Comparison of ENCODE assay signal across 8 cellular contexts in the genomic region with DNA sequence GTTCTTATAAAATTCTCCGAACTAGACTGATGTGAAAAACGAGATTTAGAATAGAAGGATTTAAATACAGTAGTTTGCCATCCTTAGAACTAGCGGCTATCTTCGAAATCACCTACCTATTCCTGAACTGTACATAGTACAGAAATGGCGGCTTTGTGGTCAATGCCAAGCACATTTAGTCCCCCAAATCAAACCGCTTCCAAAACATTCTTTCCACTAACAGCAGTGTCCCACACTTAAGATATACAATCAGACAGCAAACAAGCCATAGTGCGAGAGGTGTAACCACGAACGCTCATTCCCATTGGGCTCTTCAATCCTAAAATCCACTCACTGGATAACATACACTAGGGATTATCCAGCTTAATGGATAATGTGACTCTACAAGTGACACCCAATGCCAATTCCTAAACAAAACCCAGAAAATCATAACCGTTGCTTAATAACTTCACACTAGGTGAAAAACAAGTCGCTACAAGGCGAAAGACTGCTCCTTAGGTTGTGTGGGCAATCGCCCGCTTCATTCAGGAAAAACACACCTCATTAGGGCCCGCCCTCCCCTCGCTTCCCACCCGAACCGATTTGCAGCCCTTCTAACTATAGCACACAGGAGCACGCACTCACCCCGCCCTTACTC. TPM values are rescaled to one million over a fixed set of nuclear protein-coding genes. Genes with fewer than 3 reads are reported as not detected.
DNase-seq lines count a peak whose midpoint lies in the region; ATAC-seq lines count a peak whose summit lies in the region.

No MANE protein-coding gene starts in this region.

- H3K9me3 Mint-ChIP-seq in CD8-positive, alpha-beta memory T cell, result no peaks in the 10 kb centered on the region
- H3K9me3 Mint-ChIP-seq in activated CD4-positive, alpha-beta memory T cell treated with anti-CD3 and anti-CD28 coated beads, Interleukin-2, amount 10 ng/mL, durations not matched to agents 7 days and 5 days, result no peaks in the 10 kb centered on the region

- H3K36me3 ChIP-seq in CD8-positive, alpha-beta memory T cell (ENCODE audit: insufficient read depth, low read length), result no peaks in the 10 kb centered on the region

- H3K9me3 ChIP-seq in CD8-positive, alpha-beta memory T cell (ENCODE audit: low read length), result no peaks in the 10 kb centered on the region

- H3K4me3 Mint-ChIP-seq in CD8-positive, alpha-beta memory T cell, result peak overlapping the region; percentile 92 to 99 (median 94)
- H3K4me3 Mint-ChIP-seq in activated CD4-positive, alpha-beta memory T cell treated with anti-CD3 and anti-CD28 coated beads, Interleukin-2, amount 10 ng/mL, durations not matched to agents 7 days and 5 days, result peak overlapping the region; percentile 97

- peaks cover 0 to 7% of the 10 kb centered on the region in 2 donors for H3K27me3 Mint-ChIP-seq in CD8-positive, alpha-beta memory T cell
- no peaks in the 10 kb centered on the region for H3K27me3 Mint-ChIP-seq in activated CD4-positive, alpha-beta memory T cell treated with anti-CD3 and anti-CD28 coated beads, Interleukin-2, amount 10 ng/mL, durations not matched to agents 7 days and 5 days

- H3K27me3 ChIP-seq in CD8-positive, alpha-beta memory T cell (ENCODE audit: insufficient read depth, low read length, poor library complexity, severe bottlenecking), result no peaks in the 10 kb centered on the region

- no peak for ATAC-seq in GM18909 (IDR thresholded peaks at IDR 0.05; ENCODE audit: poor library complexity, unreplicated experiment)

- peaks cover 0 to 26% (median 2%) of the 10 kb centered on the region in 3 donors for H3K36me3 Mint-ChIP-seq in CD8-positive, alpha-beta memory T cell
- peaks cover 33% of the 10 kb centered on the region for H3K36me3 Mint-ChIP-seq in activated CD4-positive, alpha-beta memory T cell treated with anti-CD3 and anti-CD28 coated beads, Interleukin-2, amount 10 ng/mL, durations not matched to agents 7 days and 5 days (ENCODE audit: low read depth)

- DNase-seq in CD8-positive, alpha-beta memory T cell, result no peak
- peak; percentile 71 for DNase-seq in KG1 (lab: John Stamatoyannopoulos, UW)
- DNase-seq in activated CD4-positive, alpha-beta memory T cell treated with anti-CD3 and anti-CD28 coated beads, Interleukin-2, amount 10 ng/mL, durations not matched to agents 7 days and 5 days, result peak; percentile 22
- DNase-seq in glomerular endothelial cell (ENCODE audit: extremely low read depth, low read depth, low spot score), result peak; percentile 12
- DNase-seq in putamen (ENCODE audit: low spot score), result peak; percentile 28
- DNase-seq in posterior cingulate gyrus, result no peak
- DNase-seq in CD1c-positive myeloid dendritic cell (ENCODE audit: extremely low spot score), result no peak

- POLR2A ChIA-PET in CD8-positive, alpha-beta memory T cell (lab: Charles Lee), result interaction anchor here (0.5 to 1.3 kb wide), 3 partner anchors 20 to 731 kb away, joined by 3 to 4 read pairs (median 4); no protein-coding TSS in a partner anchor
- POLR2A ChIA-PET in activated CD4-positive, alpha-beta memory T cell treated with anti-CD3 and anti-CD28 coated beads, Interleukin-2, amount 10 ng/mL, durations not matched to agents 7 days and 5 days (lab: Charles Lee), result interaction anchor here (2.5 to 3.3 kb wide), 4 partner anchors 66 to 359 kb away, joined by 8 to 44 read pairs (median 22); partner anchors contain the start of gene USP34

- H3K27ac Mint-ChIP-seq in CD8-positive, alpha-beta memory T cell, result peak overlapping the region; percentile 89 to 97 (median 94)
- peak overlapping the region; percentile 98 for H3K27ac Mint-ChIP-seq in activated CD4-positive, alpha-beta memory T cell treated with anti-CD3 and anti-CD28 coated beads, Interleukin-2, amount 10 ng/mL, durations not matched to agents 7 days and 5 days

- H3K4me3 ChIP-seq in CD8-positive, alpha-beta memory T cell (ENCODE audit: low read length), result peak overlapping the region; percentile 81

- H3K4me1 ChIP-seq in CD8-positive, alpha-beta memory T cell (ENCODE audit: insufficient read depth, low read length), result peaks cover 33% of the 10 kb centered on the region

- peak overlapping the region; percentile 79 for H3K27ac ChIP-seq in CD8-positive, alpha-beta memory T cell (ENCODE audit: low read depth, low read length)

- peaks cover 45 to 60% (median 53%) of the 10 kb centered on the region in 3 donors for H3K4me1 Mint-ChIP-seq in CD8-positive, alpha-beta memory T cell
- peaks cover 44% of the 10 kb centered on the region for H3K4me1 Mint-ChIP-seq in activated CD4-positive, alpha-beta memory T cell treated with anti-CD3 and anti-CD28 coated beads, Interleukin-2, amount 10 ng/mL, durations not matched to agents 7 days and 5 days

- intact Hi-C loops in posterior cingulate gyrus (cut with DNase I), result loop anchor here (2.0 to 10.0 kb wide), 4 partner anchors 159 to 359 kb away; partner anchors contain the start of gene FAM161A

- CTCF ChIA-PET in CD8-positive, alpha-beta memory T cell (lab: Charles Lee), result interaction anchor here (2.7 kb wide), 1 partner anchor 110 kb away, joined by 9 read pairs; no protein-coding TSS in a partner anchor
- CTCF ChIA-PET in activated CD4-positive, alpha-beta memory T cell treated with anti-CD3 and anti-CD28 coated beads, Interleukin-2, amount 10 ng/mL, durations not matched to agents 7 days and 5 days (lab: Charles Lee), result no interaction called here

RNA-seq across cellular contexts. Expression of gene XPO1, which starts 2.0 kb away (rescaled TPM):
- 100 to 1,000 TPM; 207 to 217 TPM for total RNA-seq in CD8-positive, alpha-beta memory T cell
- polyA plus RNA-seq in CD8-positive, alpha-beta memory T cell, result 42.3 TPM
- total RNA-seq in activated CD4-positive, alpha-beta memory T cell treated with anti-CD3 and anti-CD28 coated beads, Interleukin-2, amount 10 ng/mL, durations not matched to agents 7 days and 5 days, result 100 to 1,000 TPM; 166 to 172 TPM
- total RNA-seq in glomerular endothelial cell, result 88.4 and 101 TPM in 2 replicates

Comparison
In these comparisons a context has a peak if more than half of its experiments do, and no peak if none do; other contexts are left out.
1. DNase-seq: peak in KG1 (single experiment), activated CD4-positive, alpha-beta memory T cell treated with anti-CD3 and anti-CD28 coated beads, Interleukin-2, amount 10 ng/mL, durations not matched to agents 7 days and 5 days (single experiment), glomerular endothelial cell (single experiment) and putamen (single experiment); none in CD8-positive, alpha-beta memory T cell (0 of 5), posterior cingulate gyrus (0 of 10) and CD1c-positive myeloid dendritic cell (single experiment).